In genomic region chr16:74666425-74667214, GRCh38 we compare ENCODE assay signal across 8 cellular contexts. TPM values are rescaled to one million over a fixed set of nuclear protein-coding genes. Genes with fewer than 3 reads are reported as not detected.
DNase-seq lines count a peak whose midpoint lies in the region; ATAC-seq and TF ChIP-seq lines count a peak whose summit lies in the region.

Gene RFWD3 (minus strand): TSS chr16:74666877. CDS start chr16:74661449, 5,428 bp downstream.

- no peaks in the 10 kb centered on the region for H3K9me3 ChIP-seq in duodenal mucosa (ENCODE audit: control insufficient read depth in 1 of 2, low read length in 2 of 2)
- no peaks in the 10 kb centered on the region for H3K9me3 ChIP-seq in right lobe of liver

- peaks cover 20 to 34% of the 10 kb centered on the region in 2 donors for H3K36me3 Mint-ChIP-seq in CD14-positive monocyte

- H3K4me3 ChIP-seq in duodenal mucosa (ENCODE audit: low read depth in 1 of 2, low read length in 2 of 2) = peak within 1 kb of the TSS; percentile 96
- peak within 1 kb of the TSS; percentile 66 to 75 (median 68) for H3K4me3 ChIP-seq in right lobe of liver

- WGBS in right lobe of liver (ENCODE audit: insufficient coverage, low coverage, low lambda C conversion rate, missing lambda C conversion rate) = 0% methylated on average over 21 of the region's 63 CpGs

- peak within 1 kb of the TSS; percentile 80 to 90 (median 87) for H3K27ac Mint-ChIP-seq in CD14-positive monocyte

- peak; percentile 100 for ATAC-seq in GM19397 (IDR thresholded peaks at IDR 0.05; ENCODE audit: unreplicated experiment)
- peak; percentile 99 for ATAC-seq in HG03571 (IDR thresholded peaks at IDR 0.05; ENCODE audit: unreplicated experiment)
- ATAC-seq in right lobe of liver = peak; percentile 100

- H3K4me3 Mint-ChIP-seq in CD14-positive monocyte = peak within 1 kb of the TSS; percentile 90 to 95

- H3K4me1 ChIP-seq in duodenal mucosa (ENCODE audit: control insufficient read depth in 1 of 2, insufficient read depth in 2 of 2, low read length in 2 of 2) (peaks cover 0 to 8% of the 10 kb centered on the region in 2 donors), right lobe of liver (peaks cover 0 to 4% (median 0%) of the 10 kb centered on the region in 4 donors)

- H3K27me3 ChIP-seq in duodenal mucosa (ENCODE audit: control insufficient read depth in 1 of 2, insufficient read depth in 2 of 2, low read length in 2 of 2) (no peaks in the 10 kb centered on the region), right lobe of liver (no peaks in the 10 kb centered on the region)

- DNase-seq in CD14-positive monocyte (ENCODE audit: low spot score) (peak; percentile 98), NCI-H82 (lab: John Stamatoyannopoulos, UW) (peak; percentile 98), right lobe of liver (peak; percentile 95 to 98 (median 98))
- DNase-seq in activated CD4-positive, alpha-beta T cell treated with anti-CD3 and anti-CD28 coated beads, Interleukin-2, amount 50 U/mL, for 48 hours = peak; percentile 93 to 95
- DNase-seq in stimulated activated CD4-positive, alpha-beta T cell treated with anti-CD3 and anti-CD28 coated beads, Interleukin-4, amount 100 ng/mL, for 4 hours = peak; percentile 86 to 98

- peaks cover 0 to 1% (median 0%) of the 10 kb centered on the region in 3 donors for H3K27me3 Mint-ChIP-seq in CD14-positive monocyte (ENCODE audit: low read depth in 3 of 3)

- peak; percentile 61 for TF ChIP-seq POLR2A in right lobe of liver (IDR thresholded peaks at IDR 0.05)

- no peak within 1 kb of the TSS for H3K27ac ChIP-seq in duodenal mucosa (ENCODE audit: low read depth, low read length)
- peak within 1 kb of the TSS in 2 of 3 donors; percentile 39 for H3K27ac ChIP-seq in right lobe of liver

- peaks cover 15% of the 10 kb centered on the region for H3K4me1 Mint-ChIP-seq in CD14-positive monocyte

- intact Hi-C loops in CD14-positive monocyte (cut with micrococcal nuclease) (loop anchor here (2.0 to 5.0 kb wide), 2 partner anchors 32 to 369 kb away; partner anchors contain the start of gene PSMD7 (in 1 of the 2)), right lobe of liver (cut with DNase I) (no loop called here)

- H3K9me3 Mint-ChIP-seq in CD14-positive monocyte = no peaks in the 10 kb centered on the region

- H3K36me3 ChIP-seq in duodenal mucosa (ENCODE audit: control insufficient read depth in 1 of 2, insufficient read depth in 2 of 2, low read length in 2 of 2) (peaks cover 7 to 18% of the 10 kb centered on the region in 2 donors), right lobe of liver (peaks cover 0 to 19% (median 0%) of the 10 kb centered on the region in 4 donors)

- TF ChIP-seq CTCF in CD14-positive monocyte (IDR thresholded peaks at IDR 0.05) = no peak
- TF ChIP-seq CTCF in right lobe of liver (IDR thresholded peaks at IDR 0.05) = no peak

- H3K9ac ChIP-seq in duodenal mucosa (ENCODE audit: low read depth in 1 of 2, low read length in 2 of 2) = peak within 1 kb of the TSS; percentile 84 to 86

RNA-seq across cellular contexts. Expression of gene RFWD3, which starts in this region (rescaled TPM):
- 1 to 10 TPM; 5.0 to 8.4 TPM for polyA plus RNA-seq in CD14-positive monocyte
- total RNA-seq in right lobe of liver = 10 to 100 TPM in 1 of 6 experiments, 1 to 10 TPM in 5; 5.4 to 10.3 (median 7.3) TPM

Comparison
In these comparisons a context has a peak if more than half of its experiments do, and no peak if none do; other contexts are left out.
1. intact Hi-C loops: an anchor here in CD14-positive monocyte (2.0 to 5.0 kb wide); none called in right lobe of liver.